ENCODE assay signal across 9 cellular contexts in genomic region chr4:8409271-8410065, GRCh38. TPM values are rescaled to one million over a fixed set of nuclear protein-coding genes. Genes with fewer than 3 reads are reported as not detected.
DNase-seq lines count a peak whose midpoint lies in the region; ATAC-seq and TF ChIP-seq lines count a peak whose summit lies in the region.
"Had no signal": no experiment of that assay in that cellular context is flagged by ENCODE, and none has a peak within 500 bp of the region (broad histone marks: within the 10 kb centered on the region; RNA-seq: fewer than 3 reads in every experiment).

No MANE protein-coding gene starts in this region.

- TF ChIP-seq CTCF in fibroblast of the aortic adventitia (IDR thresholded peaks at IDR 0.05; ENCODE audit: insufficient read depth, low read length), result no peak

- no peak for ATAC-seq in GM21723 (IDR thresholded peaks at IDR 0.05; ENCODE audit: unreplicated experiment)
- no peak for ATAC-seq in HG02981 (IDR thresholded peaks at IDR 0.05; ENCODE audit: unreplicated experiment)

- DNase-seq in SIG-M5 treated with dmso at 0.1 percent for 504 hours (lab: John Stamatoyannopoulos, UW; ENCODE audit: unreplicated experiment) (peak; percentile 35), SIG-M5 (lab: John Stamatoyannopoulos, UW) (no peak), fibroblast of the aortic adventitia (ENCODE audit: low read depth) (peak; percentile 70), mucosa of gallbladder (ENCODE audit: low spot score) (no peak)
- DNase-seq in activated CD4-positive, alpha-beta T cell treated with anti-CD3 and anti-CD28 coated beads, Interleukin-2, amount 50 U/mL, for 4 hours, result peak; percentile 41 to 48
- peak; percentile 22 to 25 for DNase-seq in stimulated activated CD8-positive, alpha-beta memory T cell treated with anti-CD3 and anti-CD28 coated beads, Interleukin-7, amount 100 ng/mL, for 48 hours (ENCODE audit: extremely low read depth in 1 of 2, low read depth in 1 of 2)
- DNase-seq: naive B cell had no signal

- H3K4me3 ChIP-seq in fibroblast of the aortic adventitia (ENCODE audit: low read depth, low read length), result no peak overlapping the region

RNA-seq across cellular contexts. Expression of gene ACOX3, which starts 31.1 kb away (rescaled TPM):
- 22.3 and 26.9 TPM in 2 replicates for total RNA-seq in fibroblast of the aortic adventitia (ENCODE audit: low replicate concordance)
- total RNA-seq in mucosa of gallbladder, result 29.0 TPM

RNA-seq across cellular contexts. Expression of gene TRMT44, which starts 31.1 kb away (rescaled TPM):
- total RNA-seq in fibroblast of the aortic adventitia (ENCODE audit: low replicate concordance), result 10.8 and 18.9 TPM in 2 replicates
- total RNA-seq in mucosa of gallbladder, result 22.8 TPM

Comparison
In these comparisons a context has a peak if more than half of its experiments do, and no peak if none do; other contexts are left out.
1. DNase-seq: peak in SIG-M5 treated with dmso at 0.1 percent for 504 hours (single experiment), activated CD4-positive, alpha-beta T cell treated with anti-CD3 and anti-CD28 coated beads, Interleukin-2, amount 50 U/mL, for 4 hours (2 of 2), fibroblast of the aortic adventitia (single experiment) and stimulated activated CD8-positive, alpha-beta memory T cell treated with anti-CD3 and anti-CD28 coated beads, Interleukin-7, amount 100 ng/mL, for 48 hours (2 of 2); none in SIG-M5 (single experiment) and mucosa of gallbladder (single experiment).